Comparison of ENCODE assay signal across 14 cellular contexts in the genomic region with DNA sequence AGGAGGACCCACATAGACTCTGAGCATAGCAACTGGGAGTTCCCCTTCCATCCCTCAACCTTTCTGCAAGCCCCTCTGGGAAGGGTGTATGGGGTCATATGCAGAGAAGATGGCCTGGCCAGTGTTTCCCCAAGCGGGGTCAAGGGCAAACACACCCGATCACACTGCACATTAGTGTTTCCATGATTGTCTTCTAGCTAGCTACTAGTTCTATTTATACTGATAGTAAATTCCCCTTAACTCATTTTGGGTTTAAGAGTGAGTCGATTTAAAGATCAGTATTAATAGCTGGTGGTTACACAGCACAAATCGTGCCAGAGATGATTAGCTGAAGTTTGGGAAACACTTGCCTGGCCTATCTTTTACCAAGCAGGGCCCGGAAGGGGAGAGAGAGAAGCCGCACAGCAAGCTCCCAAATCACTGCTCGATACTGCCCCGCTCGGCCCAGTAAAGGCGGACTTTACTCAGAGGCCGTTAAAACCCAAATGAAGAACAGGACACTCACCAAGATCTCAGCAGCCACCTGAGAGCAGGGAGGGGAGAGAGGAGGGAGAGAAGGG. TPM values are rescaled to one million over a fixed set of nuclear protein-coding genes. Genes with fewer than 3 reads are reported as not detected.
A peak's percentile ranks its signal among the peaks of the same experiment; 100 is the strongest.
DNase-seq lines count a peak whose midpoint lies in the region; ATAC-seq and TF ChIP-seq lines count a peak whose summit lies in the region.
"Had no signal": no experiment of that assay in that cellular context is flagged by ENCODE, and none has a peak within 500 bp of the region (broad histone marks: within the 10 kb centered on the region; RNA-seq: fewer than 3 reads in every experiment).

No MANE protein-coding gene starts in this region.

- H3K4me1 ChIP-seq in Karpas-422 (ENCODE audit: low read length) (peaks cover 44% of the 10 kb centered on the region), tibial artery (peaks cover 0 to 16% (median 11%) of the 10 kb centered on the region in 4 donors), mesenchymal stem cell (ENCODE audit: control insufficient read depth, insufficient read depth, low read depth, low read length) (peaks cover 11% of the 10 kb centered on the region)

- H2BK120ac ChIP-seq in mesenchymal stem cell (ENCODE audit: low read depth, low read length), result no peak overlapping the region

- H3K18ac ChIP-seq in mesenchymal stem cell (ENCODE audit: low read depth in 1 of 2, low read length in 2 of 2), result no peak overlapping the region

- no peaks in the 10 kb centered on the region for H3K27me3 Mint-ChIP-seq in nephron progenitor cell (ENCODE audit: low read depth, poor library complexity)

- H2AFZ ChIP-seq in Karpas-422 (ENCODE audit: low read length) (no peak overlapping the region), mesenchymal stem cell (ENCODE audit: low read depth, low read length) (no peak overlapping the region)

- peak overlapping the region; percentile 84 for H3K27ac ChIP-seq in Karpas-422 (ENCODE audit: low read length)
- no peak overlapping the region for H3K27ac ChIP-seq in tibial artery
- H3K27ac ChIP-seq in mesenchymal stem cell (ENCODE audit: low read length, poor library complexity, severe bottlenecking), result no peak overlapping the region
- H3K27ac ChIP-seq: HL-60, thoracic aorta had no signal

- H3K4me1 Mint-ChIP-seq in nephron progenitor cell, result no peaks in the 10 kb centered on the region

- no peak overlapping the region for H2BK15ac ChIP-seq in mesenchymal stem cell (ENCODE audit: low read depth, poor library complexity, severe bottlenecking)

- no peak overlapping the region for H2BK5ac ChIP-seq in mesenchymal stem cell (ENCODE audit: low read depth, low read length, poor library complexity, severe bottlenecking)

- intact Hi-C loops in tibial artery (cut with DNase I; ENCODE audit: low total_unique reads), result no loop called here

- H4K8ac ChIP-seq in mesenchymal stem cell (ENCODE audit: low read length), result no peak overlapping the region

- H3K9me3 ChIP-seq in Karpas-422 (ENCODE audit: low read length) (no peaks in the 10 kb centered on the region), tibial artery (no peaks in the 10 kb centered on the region), mesenchymal stem cell (ENCODE audit: control insufficient read depth, low read length) (no peaks in the 10 kb centered on the region)
- H3K9me3 ChIP-seq: thoracic aorta had no signal

- H4K20me1 ChIP-seq in Karpas-422 (ENCODE audit: insufficient read depth, low read depth, low read length), result no peaks in the 10 kb centered on the region

- no peak overlapping the region for H4K91ac ChIP-seq in mesenchymal stem cell (ENCODE audit: low read length)

- no peak overlapping the region for H3K4me3 Mint-ChIP-seq in nephron progenitor cell

- no peaks in the 10 kb centered on the region for H3K9me3 Mint-ChIP-seq in nephron progenitor cell

- H3K4me2 ChIP-seq in Karpas-422 (ENCODE audit: low read depth, low read length, poor library complexity, severe bottlenecking) (peak overlapping the region; percentile 58), mesenchymal stem cell (ENCODE audit: low read length, poor library complexity, severe bottlenecking) (no peak overlapping the region)

- peaks cover 71% of the 10 kb centered on the region for H3K36me3 ChIP-seq in Karpas-422 (ENCODE audit: insufficient read depth, low read length)
- H3K36me3 ChIP-seq in tibial artery, result peaks cover 35 to 87% (median 77%) of the 10 kb centered on the region in 3 donors
- peaks cover 62 to 94% of the 10 kb centered on the region in 2 experiments for H3K36me3 ChIP-seq in mesenchymal stem cell (ENCODE audit: control insufficient read depth in 1 of 2, insufficient read depth in 2 of 2, low read depth in 1 of 2, low read length in 2 of 2)

- H2BK12ac ChIP-seq in mesenchymal stem cell (ENCODE audit: low read length in 2 of 2), result no peak overlapping the region

- peak; percentile 44 for ATAC-seq in GM18909 (IDR thresholded peaks at IDR 0.05; ENCODE audit: poor library complexity, unreplicated experiment)
- no peak for ATAC-seq in GM21737 (IDR thresholded peaks at IDR 0.05; ENCODE audit: unreplicated experiment)
- ATAC-seq: Panc1 had no signal

- peak overlapping the region; percentile 52 for H3K27ac Mint-ChIP-seq in nephron progenitor cell

- peak overlapping the region; percentile 38; the same call in 1 of the 2 replicates for H3K9ac ChIP-seq in Karpas-422 (ENCODE audit: low read length)
- H3K9ac ChIP-seq in mesenchymal stem cell (ENCODE audit: low read length), result no peak overlapping the region

- no peak overlapping the region for H2AK5ac ChIP-seq in mesenchymal stem cell (ENCODE audit: low read length, severe bottlenecking)

- no peaks in the 10 kb centered on the region for H3K79me2 ChIP-seq in Karpas-422 (ENCODE audit: low read length)

- no peak for DNase-seq in GM12864 (ENCODE audit: low read depth)
- DNase-seq in Karpas-422, result no peak
- DNase-seq in nephron progenitor cell, result no peak
- DNase-seq in tibial artery, result no peak
- DNase-seq in KBM-7, result no peak
- DNase-seq in mesenchymal stem cell, result no peak
- DNase-seq: amniotic stem cell, dermis blood vessel endothelial cell, NCI-H2227 treated with DMSO at 0.1 percent for 48 hours had no signal

- H3K79me1 ChIP-seq in mesenchymal stem cell (replicated peaks; ENCODE audit: low read length, poor library complexity, severe bottlenecking), result peaks cover 44% of the 10 kb centered on the region

- WGBS in mesenchymal stem cell, result 98% methylated on average over 10 of the region's 11 CpGs

- H3K14ac ChIP-seq in mesenchymal stem cell (ENCODE audit: low read length in 2 of 2), result no peak overlapping the region

- H3K4ac ChIP-seq in mesenchymal stem cell (ENCODE audit: low read depth in 1 of 2, low read length in 2 of 2), result no peak overlapping the region

- in situ Hi-C loops in KBM-7 (cut with MboI; ENCODE audit: low pct_unique_long_range_greater_than_20kb, low sequenced_read_pairs), result no loop called here

- peak; percentile 40 for TF ChIP-seq CTCF in GM12864 (IDR thresholded peaks at IDR 0.05; ENCODE audit: low read depth, low read length, missing control alignments)
- TF ChIP-seq CTCF in nephron progenitor cell (IDR thresholded peaks at IDR 0.05), result no peak
- TF ChIP-seq CTCF in tibial artery (IDR thresholded peaks at IDR 0.05), result no peak

- H3K36me3 Mint-ChIP-seq in nephron progenitor cell (ENCODE audit: low read depth), result peaks cover 35% of the 10 kb centered on the region

- no peaks in the 10 kb centered on the region for H3K9me2 ChIP-seq in Karpas-422 (replicated peaks; ENCODE audit: insufficient read depth, low read length)

- H3K4me3 ChIP-seq in GM12864 (ENCODE audit: low read depth, low read length) (no peak overlapping the region), Karpas-422 (ENCODE audit: low read length) (peak overlapping the region; percentile 44; the same call in 1 of the 2 replicates), tibial artery (no peak overlapping the region), mesenchymal stem cell (ENCODE audit: insufficient read depth in 1 of 2, low read depth in 1 of 2, low read length in 2 of 2) (no peak overlapping the region)
- H3K4me3 ChIP-seq: thoracic aorta had no signal

- H3K23ac ChIP-seq in mesenchymal stem cell (ENCODE audit: low read length in 2 of 2), result no peak overlapping the region

- H3K27me3 ChIP-seq in Karpas-422 (ENCODE audit: low read length) (no peaks in the 10 kb centered on the region), tibial artery (no peaks in the 10 kb centered on the region), mesenchymal stem cell (ENCODE audit: control insufficient read depth in 1 of 2, insufficient read depth in 1 of 2, low read length in 2 of 2) (no peaks in the 10 kb centered on the region)

RNA-seq across cellular contexts. Expression of a gene that starts 29.4 kb away (rescaled TPM):
- total RNA-seq in Karpas-422 (2014; rRNA removed; shearing (Covaris generic); ENCODE audit: low replicate concordance), result 106 and 205 TPM in 2 replicates
- 50.6 TPM for polyA plus RNA-seq in mesenchymal stem cell (2013, experiment 1 of 2)
- polyA plus RNA-seq in mesenchymal stem cell (2013, experiment 2 of 2), result 50.3 TPM

RNA-seq across cellular contexts. Expression of a gene that starts 47.4 kb away (rescaled TPM):
- 277 and 387 TPM in 2 replicates for total RNA-seq in Karpas-422 (2014; rRNA removed; shearing (Covaris generic); ENCODE audit: low replicate concordance)
- polyA plus RNA-seq in mesenchymal stem cell (2013, experiment 1 of 2), result 338 TPM
- polyA plus RNA-seq in mesenchymal stem cell (2013, experiment 2 of 2), result 340 TPM
